1 cellular context compared by ENCODE assay signal in genomic region chr3:151837057-151837456, GRCh38.
A peak's percentile ranks its signal among the peaks of the same experiment; 100 is the strongest.
TF ChIP-seq lines count a peak whose summit lies in the region.

No MANE protein-coding gene starts in this region.

TF ChIP-seq in K562, 482 proteins besides CTCF, POLR2A, EP300 and RAD21 (continued from another document):
- TF ChIP-seq NKRF (IDR thresholded peaks at IDR 0.05; ENCODE audit: borderline replicate concordance): no peak
- peak; percentile 24 to 48 for TF ChIP-seq E2F6 (IDR thresholded peaks at IDR 0.05; ENCODE audit: borderline replicate concordance in 1 of 2, extremely low read depth in 1 of 2, insufficient read depth in 1 of 2, insufficient read length in 1 of 2, low read depth in 1 of 2, low read length in 1 of 2, poor library complexity in 1 of 2, severe bottlenecking in 1 of 2)
- no peak for TF ChIP-seq TGIF2 (CRISPR knock-in tag; IDR thresholded peaks at IDR 0.05)
- no peak for TF ChIP-seq SNIP1 (IDR thresholded peaks at IDR 0.05; ENCODE audit: low read depth)
- TF ChIP-seq ARID1B (IDR thresholded peaks at IDR 0.05): peak; percentile 80
- peak; percentile 76 to 83 for TF ChIP-seq KDM1A (IDR thresholded peaks at IDR 0.05)
- 0 out of 2 replicates have a peak, but pooled peaks have one; percentile 14 for TF ChIP-seq RB1 (IDR thresholded peaks at IDR 0.05; ENCODE audit: low read depth)
- peak; percentile 49; the same call in 1 of the 2 replicates for TF ChIP-seq MTA2 (IDR thresholded peaks at IDR 0.05; ENCODE audit: low read depth)
- TF ChIP-seq CCNT2 (IDR thresholded peaks at IDR 0.05; ENCODE audit: borderline replicate concordance, extremely low read depth, insufficient read length, low read depth, low read length): peak; percentile 29
- TF ChIP-seq TCF7 (IDR thresholded peaks at IDR 0.05; ENCODE audit: borderline replicate concordance): 0 out of 2 replicates have a peak, but pooled peaks have one; percentile 25
- TF ChIP-seq ELF1 (tag; IDR thresholded peaks at IDR 0.05): 0 out of 2 replicates have a peak, but pooled peaks have one; percentile 33
- no peak for TF ChIP-seq ZNF395 (CRISPR knock-in tag; IDR thresholded peaks at IDR 0.05)
- no peak for TF ChIP-seq CAMTA2 (CRISPR knock-in tag; conservative IDR thresholded peaks at IDR 0.05)
- no peak for TF ChIP-seq TEAD1 (CRISPR knock-in tag; IDR thresholded peaks at IDR 0.05)
- TF ChIP-seq SREBF1 (IDR thresholded peaks at IDR 0.05; ENCODE audit: borderline replicate concordance, low read depth, low read length): no peak
- TF ChIP-seq ZNF696 (CRISPR knock-in tag; conservative IDR thresholded peaks at IDR 0.05): no peak
- no peak for TF ChIP-seq MBD2 (IDR thresholded peaks at IDR 0.05; ENCODE audit: borderline replicate concordance, low read depth)
- TF ChIP-seq PBX2 (CRISPR knock-in tag; IDR thresholded peaks at IDR 0.05; ENCODE audit: low read depth): no peak
- TF ChIP-seq PBX2 (tag; conservative IDR thresholded peaks at IDR 0.05; ENCODE audit: low read depth): peak; percentile 86
- no peak for TF ChIP-seq CREBBP (IDR thresholded peaks at IDR 0.05; ENCODE audit: low read depth, low read length)
- 0 out of 2 replicates have a peak, but pooled peaks have one; percentile 31 for TF ChIP-seq SMAD4 (CRISPR knock-in tag; conservative IDR thresholded peaks at IDR 0.05)
- TF ChIP-seq RFX1 (IDR thresholded peaks at IDR 0.05): no peak
- TF ChIP-seq EHMT2 (IDR thresholded peaks at IDR 0.05): peak; percentile 82
- TF ChIP-seq BHLHE40 (IDR thresholded peaks at IDR 0.05; ENCODE audit: low read length): peak; percentile 58; the same call in 1 of the 2 replicates
- TF ChIP-seq SMARCA4 (IDR thresholded peaks at IDR 0.05): peak; percentile 79
- no peak for TF ChIP-seq CREB1 (IDR thresholded peaks at IDR 0.05)
- TF ChIP-seq CREB1 (CRISPR knock-in tag; IDR thresholded peaks at IDR 0.05): 0 out of 2 replicates have a peak, but pooled peaks have one; percentile 17
- TF ChIP-seq DACH1 (IDR thresholded peaks at IDR 0.05; ENCODE audit: partially characterized antibody): peak; percentile 70
- no peak for TF ChIP-seq NR2C2 (CRISPR knock-in tag; IDR thresholded peaks at IDR 0.05)
- 0 out of 2 replicates have a peak, but pooled peaks have one; percentile 28 for TF ChIP-seq NR2C2 (tag; IDR thresholded peaks at IDR 0.05)
- TF ChIP-seq NCOR1 (IDR thresholded peaks at IDR 0.05): peak; percentile 65
- no peak for TF ChIP-seq SMC3 (conservative IDR thresholded peaks at IDR 0.05; ENCODE audit: insufficient read depth, low read depth, low read length)
- TF ChIP-seq CBFA2T3 (IDR thresholded peaks at IDR 0.05): peak; percentile 87
- TF ChIP-seq NBN (IDR thresholded peaks at IDR 0.05; ENCODE audit: low read depth): 0 out of 2 replicates have a peak, but pooled peaks have one; percentile 36
- TF ChIP-seq MNT (conservative IDR thresholded peaks at IDR 0.05): peak in 1 of 2 experiments; percentile 47; a peak in 1 of 4 replicates
- no peak for TF ChIP-seq ZNF431 (CRISPR knock-in tag; IDR thresholded peaks at IDR 0.05)
- TF ChIP-seq HDAC2 (IDR thresholded peaks at IDR 0.05): 0 out of 2 replicates have a peak, but pooled peaks have one; percentile 63
- no peak for TF ChIP-seq ZFPM2 (CRISPR knock-in tag; IDR thresholded peaks at IDR 0.05)
- no peak for TF ChIP-seq MXD1 (CRISPR knock-in tag; IDR thresholded peaks at IDR 0.05; ENCODE audit: borderline replicate concordance, poor library complexity, severe bottlenecking)
- TF ChIP-seq ZBTB9 (CRISPR knock-in tag; IDR thresholded peaks at IDR 0.05): no peak
- peak; percentile 52; the same call in 1 of the 2 replicates for TF ChIP-seq EP400 (IDR thresholded peaks at IDR 0.05)
- TF ChIP-seq FOXK2 (conservative IDR thresholded peaks at IDR 0.05 in 1 of 2, IDR thresholded peaks at IDR 0.05 in 1 of 2; ENCODE audit: low read depth in 2 of 2): 0 out of 4 replicates have a peak, but pooled peaks of 1 of the 2 experiments have one; percentile 37
- TF ChIP-seq OTX1 (CRISPR knock-in tag; IDR thresholded peaks at IDR 0.05): no peak
- no peak for TF ChIP-seq RERE (CRISPR knock-in tag; IDR thresholded peaks at IDR 0.05; ENCODE audit: borderline replicate concordance)
- TF ChIP-seq TEAD4 (IDR thresholded peaks at IDR 0.05; ENCODE audit: low read length): peak; percentile 67
- no peak for TF ChIP-seq TEAD4 (CRISPR knock-in tag; IDR thresholded peaks at IDR 0.05; ENCODE audit: borderline replicate concordance)
- peak; percentile 97 for TF ChIP-seq MAFG (tag; conservative IDR thresholded peaks at IDR 0.05)
- TF ChIP-seq GATAD2A (IDR thresholded peaks at IDR 0.05): 0 out of 2 replicates have a peak, but pooled peaks have one; percentile 47
- peak in 1 of 2 experiments; percentile 41; a peak in 1 of 4 replicates for TF ChIP-seq TBL1XR1 (IDR thresholded peaks at IDR 0.05; ENCODE audit: low read length in 2 of 2)
- peak; percentile 73 for TF ChIP-seq TAF9B (IDR thresholded peaks at IDR 0.05; ENCODE audit: partially characterized antibody)
- peak; percentile 76 for TF ChIP-seq ATF3 (IDR thresholded peaks at IDR 0.05)
- TF ChIP-seq ATF3 (CRISPR knock-in tag; conservative IDR thresholded peaks at IDR 0.05): no peak
- TF ChIP-seq C11orf30 (IDR thresholded peaks at IDR 0.05; ENCODE audit: low read depth): peak; percentile 94
